In genomic region chr1:182146286-182146685, GRCh38 we compare ENCODE assay signal across 1 cellular context.
TF ChIP-seq lines count a peak whose summit lies in the region.

No MANE protein-coding gene starts in this region.

TF ChIP-seq in HepG2, 621 proteins besides CTCF, POLR2A, EP300 and RAD21 (continued from another document):
- TF ChIP-seq ZMYM4 (CRISPR knock-in tag; IDR thresholded peaks at IDR 0.05) (peak; percentile 66; the same call in 1 of the 2 replicates), TOPORS (CRISPR knock-in tag; IDR thresholded peaks at IDR 0.05) (no peak), SATB2 (CRISPR knock-in tag; IDR thresholded peaks at IDR 0.05) (no peak)
